1 cellular context compared by ENCODE assay signal in the genomic region with DNA sequence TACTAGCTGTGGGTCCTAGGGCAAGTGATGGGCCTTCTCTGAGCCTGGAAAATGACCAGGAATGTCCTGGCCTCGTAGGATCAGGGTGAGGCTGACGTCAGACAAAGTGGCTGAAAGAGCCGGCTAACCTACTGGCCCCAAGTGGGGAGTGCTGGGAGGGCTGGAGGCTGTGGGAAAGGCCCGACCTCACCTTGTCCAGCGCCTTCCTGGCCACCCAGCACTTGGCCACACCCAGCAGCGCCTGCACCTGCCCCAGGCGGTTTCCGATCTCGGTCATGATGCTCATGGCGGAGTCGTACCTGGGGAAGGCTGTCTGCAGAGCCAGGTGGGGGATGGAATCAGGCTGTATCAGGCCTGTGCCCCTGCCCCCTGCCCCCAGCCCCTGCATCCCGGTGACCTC.
TF ChIP-seq lines count a peak whose summit lies in the region.

No MANE protein-coding gene starts in this region.

TF ChIP-seq in HepG2, 621 proteins besides CTCF, POLR2A, EP300 and RAD21:
- peak; percentile 60 for TF ChIP-seq AGO2 (optimal IDR thresholded peaks at IDR 0.05; ENCODE audit: low read depth, low read length)
- TF ChIP-seq, protein P1, sequence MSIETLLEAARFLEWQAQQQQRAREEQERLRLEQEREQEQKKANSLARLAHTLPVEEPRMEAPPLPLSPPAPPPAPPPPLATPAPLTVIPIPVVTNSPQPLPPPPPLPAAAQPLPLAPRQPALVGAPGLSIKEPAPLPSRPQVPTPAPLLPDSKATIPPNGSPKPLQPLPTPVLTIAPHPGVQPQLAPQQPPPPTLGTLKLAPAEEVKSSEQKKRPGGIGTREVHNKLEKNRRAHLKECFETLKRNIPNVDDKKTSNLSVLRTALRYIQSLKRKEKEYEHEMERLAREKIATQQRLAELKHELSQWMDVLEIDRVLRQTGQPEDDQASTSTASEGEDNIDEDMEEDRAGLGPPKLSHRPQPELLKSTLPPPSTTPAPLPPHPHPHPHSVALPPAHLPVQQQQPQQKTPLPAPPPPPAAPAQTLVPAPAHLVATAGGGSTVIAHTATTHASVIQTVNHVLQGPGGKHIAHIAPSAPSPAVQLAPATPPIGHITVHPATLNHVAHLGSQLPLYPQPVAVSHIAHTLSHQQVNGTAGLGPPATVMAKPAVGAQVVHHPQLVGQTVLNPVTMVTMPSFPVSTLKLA (IDR thresholded peaks at IDR 0.05), result no peak
TF ChIP-seq in HepG2: peak in this region for 1.
